ENCODE assay signal across 1 cellular context in genomic region chr6:146700078-146700686, GRCh38.
A peak's percentile ranks its signal among the peaks of the same experiment; 100 is the strongest.
TF ChIP-seq lines count a peak whose summit lies in the region.

No MANE protein-coding gene starts in this region.

TF ChIP-seq in HepG2, 621 proteins besides CTCF, POLR2A, EP300 and RAD21 (continued from another document):
- no peak for TF ChIP-seq KMT2B (CRISPR knock-in tag; IDR thresholded peaks at IDR 0.05)
- TF ChIP-seq NBN (conservative IDR thresholded peaks at IDR 0.05): no peak
- no peak for TF ChIP-seq KDM5B (CRISPR knock-in tag; IDR thresholded peaks at IDR 0.05; ENCODE audit: borderline replicate concordance)
- TF ChIP-seq ZNF749 (CRISPR knock-in tag; IDR thresholded peaks at IDR 0.05; ENCODE audit: borderline replicate concordance): no peak
- no peak for TF ChIP-seq AFF4 (CRISPR knock-in tag; IDR thresholded peaks at IDR 0.05)
- TF ChIP-seq, protein P1, sequence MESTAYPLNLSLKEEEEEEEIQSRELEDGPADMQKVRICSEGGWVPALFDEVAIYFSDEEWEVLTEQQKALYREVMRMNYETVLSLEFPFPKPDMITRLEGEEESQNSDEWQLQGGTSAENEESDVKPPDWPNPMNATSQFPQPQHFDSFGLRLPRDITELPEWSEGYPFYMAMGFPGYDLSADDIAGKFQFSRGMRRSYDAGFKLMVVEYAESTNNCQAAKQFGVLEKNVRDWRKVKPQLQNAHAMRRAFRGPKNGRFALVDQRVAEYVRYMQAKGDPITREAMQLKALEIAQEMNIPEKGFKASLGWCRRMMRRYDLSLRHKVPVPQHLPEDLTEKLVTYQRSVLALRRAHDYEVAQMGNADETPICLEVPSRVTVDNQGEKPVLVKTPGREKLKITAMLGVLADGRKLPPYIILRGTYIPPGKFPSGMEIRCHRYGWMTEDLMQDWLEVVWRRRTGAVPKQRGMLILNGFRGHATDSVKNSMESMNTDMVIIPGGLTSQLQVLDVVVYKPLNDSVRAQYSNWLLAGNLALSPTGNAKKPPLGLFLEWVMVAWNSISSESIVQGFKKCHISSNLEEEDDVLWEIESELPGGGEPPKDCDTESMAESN (CRISPR knock-in tag; conservative IDR thresholded peaks at IDR 0.05): no peak
- TF ChIP-seq ELK4 (CRISPR knock-in tag; IDR thresholded peaks at IDR 0.05; ENCODE audit: borderline replicate concordance): no peak
- TF ChIP-seq THAP9 (CRISPR knock-in tag; IDR thresholded peaks at IDR 0.05; ENCODE audit: borderline replicate concordance): no peak
- 0 out of 2 replicates have a peak, but pooled peaks have one; percentile 44 for TF ChIP-seq ZNF331 (CRISPR knock-in tag; IDR thresholded peaks at IDR 0.05)
- TF ChIP-seq CREBL2 (CRISPR knock-in tag; IDR thresholded peaks at IDR 0.05; ENCODE audit: borderline replicate concordance): no peak
- no peak for TF ChIP-seq RBFOX2 (IDR thresholded peaks at IDR 0.05; ENCODE audit: low read depth, low read length)
- TF ChIP-seq ZNF605 (CRISPR knock-in tag; IDR thresholded peaks at IDR 0.05): no peak
- TF ChIP-seq STAG1 (CRISPR knock-in tag; IDR thresholded peaks at IDR 0.05): peak; percentile 94
- TF ChIP-seq MIXL1 (CRISPR knock-in tag; IDR thresholded peaks at IDR 0.05): peak; percentile 41; the same call in 1 of the 2 replicates
- TF ChIP-seq PRDM15 (CRISPR knock-in tag; IDR thresholded peaks at IDR 0.05): no peak
- TF ChIP-seq TEAD3 (CRISPR knock-in tag; optimal IDR thresholded peaks at IDR 0.05; ENCODE audit: borderline replicate concordance): no peak
- TF ChIP-seq ZNF407 (CRISPR knock-in tag; IDR thresholded peaks at IDR 0.05; ENCODE audit: not compliant biosample characterization): no peak
- TF ChIP-seq, protein P2, sequence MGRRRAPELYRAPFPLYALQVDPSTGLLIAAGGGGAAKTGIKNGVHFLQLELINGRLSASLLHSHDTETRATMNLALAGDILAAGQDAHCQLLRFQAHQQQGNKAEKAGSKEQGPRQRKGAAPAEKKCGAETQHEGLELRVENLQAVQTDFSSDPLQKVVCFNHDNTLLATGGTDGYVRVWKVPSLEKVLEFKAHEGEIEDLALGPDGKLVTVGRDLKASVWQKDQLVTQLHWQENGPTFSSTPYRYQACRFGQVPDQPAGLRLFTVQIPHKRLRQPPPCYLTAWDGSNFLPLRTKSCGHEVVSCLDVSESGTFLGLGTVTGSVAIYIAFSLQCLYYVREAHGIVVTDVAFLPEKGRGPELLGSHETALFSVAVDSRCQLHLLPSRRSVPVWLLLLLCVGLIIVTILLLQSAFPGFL (CRISPR knock-in tag; IDR thresholded peaks at IDR 0.05): no peak
